ENCODE assay signal across 17 cellular contexts in genomic region chr1:65289449-65289848, GRCh38. TPM values are rescaled to one million over a fixed set of nuclear protein-coding genes. Genes with fewer than 3 reads are reported as not detected.
DNase-seq lines count a peak whose midpoint lies in the region; ATAC-seq, FAIRE-seq and TF ChIP-seq lines count a peak whose summit lies in the region.
"Had no signal": no experiment of that assay in that cellular context is flagged by ENCODE, and none has a peak within 500 bp of the region (broad histone marks: within the 10 kb centered on the region; RNA-seq: fewer than 3 reads in every experiment).

No MANE protein-coding gene starts in this region.

- DNase-seq in GM12892 (ENCODE audit: insufficient read length) (no peak), T-helper 9 cell (no peak), NCI-H1694 treated with DMSO at 0.1 percent for 48 hours (lab: John Stamatoyannopoulos, UW) (no peak), caudate nucleus (lab: John Stamatoyannopoulos, UW) (no peak), D341Med (ENCODE audit: low spot score) (no peak)
- DNase-seq: activated CD4-positive, alpha-beta T cell treated with anti-CD3 and anti-CD28 coated beads for 48 hours; activated effector memory CD4-positive, alpha-beta T cell treated with Interleukin-2 at 50 U/mL for 16 hours; DMS153; effector memory CD8-positive, alpha-beta T cell; GOT3; mucosa of descending colon; NCI-H2227 treated with DMSO at 0.1 percent for 48 hours had no signal

- peak; percentile 38 for FAIRE-seq in GM12892 (lab: Jason Lieb, UNC)

- no peak for TF ChIP-seq POLR2A in GM12892 (IDR thresholded peaks at IDR 0.05; ENCODE audit: low read depth, low read length)

- peak; percentile 88 for ATAC-seq in GM19025 (IDR thresholded peaks at IDR 0.05; ENCODE audit: low read depth, unreplicated experiment)
- ATAC-seq in HG02678 (IDR thresholded peaks at IDR 0.05; ENCODE audit: unreplicated experiment), result peak; percentile 72
- peak; percentile 93 for ATAC-seq in HG03354 (IDR thresholded peaks at IDR 0.05; ENCODE audit: poor library complexity, severe bottlenecking, unreplicated experiment)
- ATAC-seq: effector memory CD8-positive, alpha-beta T cell; gastroesophageal sphincter; mucosa of descending colon had no signal

- no peak overlapping the region for H3K27ac ChIP-seq in caudate nucleus (ENCODE audit: low read depth, low read length)
- H3K27ac ChIP-seq: gastroesophageal sphincter, vagina had no signal

RNA-seq across cellular contexts. Expression of gene DNAJC6, which starts 19.9 kb away (rescaled TPM):
- polyA plus RNA-seq in GM12892 (2012; ENCODE audit: missing spikeins), result 0.47 TPM
